Comparison of ENCODE assay signal across 21 cellular contexts in the genomic region with DNA sequence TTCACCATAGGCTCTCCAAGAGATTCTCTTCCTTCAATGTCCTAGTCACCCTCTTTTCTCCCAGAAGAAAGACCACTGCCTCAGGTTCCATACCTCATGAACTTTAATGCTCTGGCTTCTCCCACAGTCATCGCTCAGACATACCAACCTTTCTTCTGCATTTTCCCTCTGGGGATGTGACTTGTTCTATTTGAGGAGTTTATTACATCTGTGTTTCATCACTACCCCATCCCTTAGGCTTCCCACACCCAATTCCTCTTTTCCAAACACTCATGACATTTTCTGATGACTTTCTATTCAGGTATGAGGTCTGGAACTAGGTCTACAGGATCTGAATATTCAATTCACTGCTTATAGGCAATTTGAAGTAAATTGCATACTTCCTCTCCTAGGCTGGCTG.
DNase-seq lines count a peak whose midpoint lies in the region; ATAC-seq, FAIRE-seq and TF ChIP-seq lines count a peak whose summit lies in the region.
"Had no signal": no experiment of that assay in that cellular context is flagged by ENCODE, and none has a peak within 500 bp of the region (broad histone marks: within the 10 kb centered on the region; RNA-seq: fewer than 3 reads in every experiment).

No MANE protein-coding gene starts in this region.

- H3K36me3 Mint-ChIP-seq in activated naive CD4-positive, alpha-beta T cell treated with anti-CD3 and anti-CD28 coated beads, Interleukin-2, amount 10 ng/mL, durations not matched to agents 7 days and 5 days, result no peaks in the 10 kb centered on the region
- no peaks in the 10 kb centered on the region for H3K36me3 Mint-ChIP-seq in activated CD4-positive, alpha-beta T cell treated with anti-CD3 and anti-CD28 coated beads for 36 hours (ENCODE audit: low read depth)
- H3K36me3 Mint-ChIP-seq: CD14-positive monocyte; CD4-positive, alpha-beta memory T cell had no signal

- H2BK120ac ChIP-seq in trophoblast cell (ENCODE audit: insufficient read depth, low read length, poor library complexity), result no peak overlapping the region

- no peak overlapping the region for H3K23ac ChIP-seq in trophoblast cell (ENCODE audit: low read length)

- no peaks in the 10 kb centered on the region for H3K27me3 Mint-ChIP-seq in activated naive CD4-positive, alpha-beta T cell treated with anti-CD3 and anti-CD28 coated beads, Interleukin-2, amount 10 ng/mL, durations not matched to agents 7 days and 5 days
- no peaks in the 10 kb centered on the region for H3K27me3 Mint-ChIP-seq in activated CD4-positive, alpha-beta T cell treated with anti-CD3 and anti-CD28 coated beads for 36 hours
- H3K27me3 Mint-ChIP-seq: CD4-positive, alpha-beta memory T cell had no signal

- TF ChIP-seq CTCF in RWPE1 (conservative IDR thresholded peaks at IDR 0.05; ENCODE audit: low read depth) (no peak), bronchial epithelial cell (IDR thresholded peaks at IDR 0.05; ENCODE audit: insufficient read depth, low read length, severe bottlenecking) (no peak)

- no peak overlapping the region for H3K18ac ChIP-seq in trophoblast cell (ENCODE audit: low read length)

- DNase-seq in RWPE1 (ENCODE audit: low spot score), result peak; percentile 3
- peak; percentile 49 for DNase-seq in bronchial epithelial cell (ENCODE audit: low read depth)
- peak; percentile 67 for DNase-seq in islet precursor cell
- peak; percentile 31 to 55 for DNase-seq in trophoblast cell
- DNase-seq in activated naive CD4-positive, alpha-beta T cell treated with anti-CD3 and anti-CD28 coated beads, Interleukin-2, amount 10 ng/mL, durations not matched to agents 7 days and 5 days, result no peak
- no peak for DNase-seq in activated CD4-positive, alpha-beta T cell treated with anti-CD3 and anti-CD28 coated beads for 36 hours
- DNase-seq in HuH-7.5 (ENCODE audit: low spot score), result no peak
- DNase-seq: 8988T; CD4-positive, alpha-beta memory T cell; DMS153; DMS79; GDM1; H9; IMR-90 had no signal

- WGBS in trophoblast cell (ENCODE audit: extremely low coverage, insufficient coverage, insufficient read length), result no CpG with 5 or more reads among the region's 1 CpG

- no peak overlapping the region for H3K27ac Mint-ChIP-seq in activated naive CD4-positive, alpha-beta T cell treated with anti-CD3 and anti-CD28 coated beads, Interleukin-2, amount 10 ng/mL, durations not matched to agents 7 days and 5 days
- H3K27ac Mint-ChIP-seq in activated CD4-positive, alpha-beta T cell treated with anti-CD3 and anti-CD28 coated beads for 36 hours, result no peak overlapping the region
- H3K27ac Mint-ChIP-seq: CD14-positive monocyte; CD4-positive, alpha-beta memory T cell; H9 had no signal

- H3K4me1 Mint-ChIP-seq in activated naive CD4-positive, alpha-beta T cell treated with anti-CD3 and anti-CD28 coated beads, Interleukin-2, amount 10 ng/mL, durations not matched to agents 7 days and 5 days, result no peaks in the 10 kb centered on the region
- H3K4me1 Mint-ChIP-seq in activated CD4-positive, alpha-beta T cell treated with anti-CD3 and anti-CD28 coated beads for 36 hours, result no peaks in the 10 kb centered on the region
- H3K4me1 Mint-ChIP-seq: CD4-positive, alpha-beta memory T cell; H9 had no signal

- H3K27ac ChIP-seq in RWPE1 (no peak overlapping the region), trophoblast cell (ENCODE audit: low read depth, low read length) (peak overlapping the region; percentile 67)
- H3K27ac ChIP-seq: BLaER1, HL-60 had no signal

- H3K4ac ChIP-seq in trophoblast cell (ENCODE audit: low read depth, low read length), result no peak overlapping the region

- no peak overlapping the region for H4K12ac ChIP-seq in trophoblast cell (ENCODE audit: low read depth, low read length)

- no peak overlapping the region for H3K4me3 Mint-ChIP-seq in activated naive CD4-positive, alpha-beta T cell treated with anti-CD3 and anti-CD28 coated beads, Interleukin-2, amount 10 ng/mL, durations not matched to agents 7 days and 5 days
- no peak overlapping the region for H3K4me3 Mint-ChIP-seq in activated CD4-positive, alpha-beta T cell treated with anti-CD3 and anti-CD28 coated beads for 36 hours
- H3K4me3 Mint-ChIP-seq: CD14-positive monocyte; CD4-positive, alpha-beta memory T cell; H9 had no signal

- H2BK5ac ChIP-seq in trophoblast cell (ENCODE audit: low read depth, low read length, poor library complexity), result no peak overlapping the region

- H3K4me1 ChIP-seq in trophoblast cell (ENCODE audit: control insufficient read depth in 1 of 2, insufficient read depth in 2 of 2, low read length in 2 of 2), result peaks cover 2% of the 10 kb centered on the region in 2 experiments
- H3K4me1 ChIP-seq: BLaER1 had no signal

- no peak overlapping the region for H3K4me2 ChIP-seq in trophoblast cell (ENCODE audit: low read length)
- H3K4me2 ChIP-seq: BLaER1 had no signal

- no peak overlapping the region for H3K4me3 ChIP-seq in bronchial epithelial cell (ENCODE audit: low read depth, low read length)
- no peak overlapping the region for H3K4me3 ChIP-seq in trophoblast cell (ENCODE audit: low read depth, low read length)
- H3K4me3 ChIP-seq: BLaER1 had no signal

- CTCF ChIA-PET in RWPE1 (lab: Yijun Ruan, JAX), result no interaction called here
- CTCF ChIA-PET in activated naive CD4-positive, alpha-beta T cell treated with anti-CD3 and anti-CD28 coated beads, Interleukin-2, amount 10 ng/mL, durations not matched to agents 7 days and 5 days (lab: Charles Lee), result no interaction called here
- CTCF ChIA-PET in activated CD4-positive, alpha-beta T cell treated with anti-CD3 and anti-CD28 coated beads for 36 hours (lab: Charles Lee), result interaction anchor here (0.8 kb wide), 1 partner anchor 9 kb away, joined by 4 read pairs; no protein-coding TSS in a partner anchor

- no peak overlapping the region for H2AFZ ChIP-seq in trophoblast cell (ENCODE audit: insufficient read depth, low read length, poor library complexity)

- intact Hi-C loops in activated CD4-positive, alpha-beta T cell treated with anti-CD3 and anti-CD28 coated beads for 36 hours (cut with DNase I, micrococcal nuclease), result no loop called here

- H3K9me3 ChIP-seq in trophoblast cell (ENCODE audit: insufficient read depth, low read depth, low read length), result no peaks in the 10 kb centered on the region
- H3K9me3 ChIP-seq: BLaER1 had no signal

- no peak for FAIRE-seq in bronchial epithelial cell (lab: Jason Lieb, UNC)
- FAIRE-seq: GM12892, GM18507, H1 had no signal

- no peak overlapping the region for H3K14ac ChIP-seq in trophoblast cell (ENCODE audit: low read length)

- no peak overlapping the region for H4K91ac ChIP-seq in trophoblast cell (ENCODE audit: low read depth, low read length)

- no peaks in the 10 kb centered on the region for H3K79me2 ChIP-seq in trophoblast cell (ENCODE audit: control insufficient read depth, insufficient read depth, low read length, poor library complexity)

- H2AK5ac ChIP-seq in trophoblast cell (ENCODE audit: low read length), result no peak overlapping the region

- no peak overlapping the region for H4K8ac ChIP-seq in trophoblast cell (ENCODE audit: low read depth, low read length)

- H3K36me3 ChIP-seq in bronchial epithelial cell (ENCODE audit: control insufficient read depth, insufficient read depth, low read length) (no peaks in the 10 kb centered on the region), trophoblast cell (ENCODE audit: control insufficient read depth in 1 of 2, insufficient read depth in 2 of 2, low read length in 2 of 2) (no peaks in the 10 kb centered on the region)
- H3K36me3 ChIP-seq: BLaER1 had no signal

- peaks cover 2% of the 10 kb centered on the region for H3K79me1 ChIP-seq in trophoblast cell (ENCODE audit: low read length)

- H3K27me3 ChIP-seq in bronchial epithelial cell (ENCODE audit: control insufficient read depth, insufficient read depth, low read length) (no peaks in the 10 kb centered on the region), trophoblast cell (ENCODE audit: insufficient read depth, low read length) (no peaks in the 10 kb centered on the region)
- H3K27me3 ChIP-seq: BLaER1 had no signal

- H3K9ac ChIP-seq in trophoblast cell (ENCODE audit: low read length), result no peak overlapping the region
- H3K9ac ChIP-seq: BLaER1 had no signal

- no peak overlapping the region for H2BK12ac ChIP-seq in trophoblast cell (ENCODE audit: low read length)

- no peak for ATAC-seq in activated CD4-positive, alpha-beta T cell treated with anti-CD3 and anti-CD28 coated beads for 36 hours
- no peak for ATAC-seq in HG02798 (IDR thresholded peaks at IDR 0.05; ENCODE audit: poor library complexity, unreplicated experiment)

- POLR2A ChIA-PET in RWPE1 (lab: Yijun Ruan, JAX; ENCODE audit: low non-redundant PET), result no interaction called here
- POLR2A ChIA-PET in activated CD4-positive, alpha-beta T cell treated with anti-CD3 and anti-CD28 coated beads for 36 hours (lab: Charles Lee), result no interaction called here

- H3K9me3 Mint-ChIP-seq in activated naive CD4-positive, alpha-beta T cell treated with anti-CD3 and anti-CD28 coated beads, Interleukin-2, amount 10 ng/mL, durations not matched to agents 7 days and 5 days, result no peaks in the 10 kb centered on the region
- H3K9me3 Mint-ChIP-seq in activated CD4-positive, alpha-beta T cell treated with anti-CD3 and anti-CD28 coated beads for 36 hours (ENCODE audit: low read depth), result peaks cover 2% of the 10 kb centered on the region

Comparison
In these comparisons a context has a peak if more than half of its experiments do, and no peak if none do; other contexts are left out.
1. DNase-seq: peak in RWPE1 (single experiment), bronchial epithelial cell (single experiment), islet precursor cell (single experiment) and trophoblast cell (2 of 2); none in activated naive CD4-positive, alpha-beta T cell treated with anti-CD3 and anti-CD28 coated beads, Interleukin-2, amount 10 ng/mL, durations not matched to agents 7 days and 5 days (single experiment), activated CD4-positive, alpha-beta T cell treated with anti-CD3 and anti-CD28 coated beads for 36 hours (single experiment) and HuH-7.5 (single experiment).